1 cellular context compared by ENCODE assay signal in the genomic region with DNA sequence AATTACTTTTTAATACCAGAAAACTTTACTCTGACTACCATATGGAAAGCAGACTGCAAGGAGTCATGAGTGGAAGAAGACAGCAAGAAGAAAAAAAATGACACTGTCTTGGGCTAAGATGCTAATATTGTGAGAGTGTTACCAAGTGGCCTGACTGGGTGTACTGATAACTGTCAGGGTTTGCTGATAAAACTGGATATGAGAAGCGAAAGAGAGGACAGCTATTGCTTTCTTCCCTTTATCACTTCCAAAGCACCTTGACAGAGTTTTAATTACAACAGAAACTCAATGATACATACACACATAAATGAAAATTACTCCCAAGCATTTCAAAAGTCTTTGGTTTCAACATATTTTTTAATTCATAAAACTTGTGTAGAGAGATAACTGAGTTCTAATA.
TF ChIP-seq lines count a peak whose summit lies in the region.

No MANE protein-coding gene starts in this region.

TF ChIP-seq in K562, 482 proteins besides CTCF, POLR2A, EP300 and RAD21 (continued from another document and continues in another):
- TF ChIP-seq ZNF239 (CRISPR knock-in tag; IDR thresholded peaks at IDR 0.05), result no peak
- no peak for TF ChIP-seq ETV5 (CRISPR knock-in tag; IDR thresholded peaks at IDR 0.05; ENCODE audit: low read depth)
- peak; percentile 19; the same call in 1 of the 2 replicates for TF ChIP-seq RNF2 (IDR thresholded peaks at IDR 0.05)
- TF ChIP-seq U2AF2 (optimal IDR thresholded peaks at IDR 0.05; ENCODE audit: low read depth, low read length), result no peak
- no peak for TF ChIP-seq PHF20 (IDR thresholded peaks at IDR 0.05; ENCODE audit: partially characterized antibody)
- peak; percentile 62; the same call in 1 of the 2 replicates for TF ChIP-seq CTBP1 (IDR thresholded peaks at IDR 0.05; ENCODE audit: borderline replicate concordance)
- TF ChIP-seq, protein P1, sequence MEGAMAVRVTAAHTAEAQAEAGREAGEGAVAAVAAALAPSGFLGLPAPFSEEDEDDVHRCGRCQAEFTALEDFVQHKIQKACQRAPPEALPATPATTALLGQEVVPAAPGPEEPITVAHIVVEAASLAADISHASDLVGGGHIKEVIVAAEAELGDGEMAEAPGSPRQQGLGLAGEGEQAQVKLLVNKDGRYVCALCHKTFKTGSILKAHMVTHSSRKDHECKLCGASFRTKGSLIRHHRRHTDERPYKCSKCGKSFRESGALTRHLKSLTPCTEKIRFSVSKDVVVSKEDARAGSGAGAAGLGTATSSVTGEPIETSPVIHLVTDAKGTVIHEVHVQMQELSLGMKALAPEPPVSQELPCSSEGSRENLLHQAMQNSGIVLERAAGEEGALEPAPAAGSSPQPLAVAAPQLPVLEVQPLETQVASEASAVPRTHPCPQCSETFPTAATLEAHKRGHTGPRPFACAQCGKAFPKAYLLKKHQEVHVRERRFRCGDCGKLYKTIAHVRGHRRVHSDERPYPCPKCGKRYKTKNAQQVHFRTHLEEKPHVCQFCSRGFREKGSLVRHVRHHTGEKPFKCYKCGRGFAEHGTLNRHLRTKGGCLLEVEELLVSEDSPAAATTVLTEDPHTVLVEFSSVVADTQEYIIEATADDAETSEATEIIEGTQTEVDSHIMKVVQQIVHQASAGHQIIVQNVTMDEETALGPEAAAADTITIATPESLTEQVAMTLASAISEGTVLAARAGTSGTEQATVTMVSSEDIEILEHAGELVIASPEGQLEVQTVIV (CRISPR knock-in tag; IDR thresholded peaks at IDR 0.05; ENCODE audit: borderline replicate concordance), result no peak
- TF ChIP-seq ZKSCAN3 (CRISPR knock-in tag; IDR thresholded peaks at IDR 0.05), result no peak
- TF ChIP-seq, protein P2, sequence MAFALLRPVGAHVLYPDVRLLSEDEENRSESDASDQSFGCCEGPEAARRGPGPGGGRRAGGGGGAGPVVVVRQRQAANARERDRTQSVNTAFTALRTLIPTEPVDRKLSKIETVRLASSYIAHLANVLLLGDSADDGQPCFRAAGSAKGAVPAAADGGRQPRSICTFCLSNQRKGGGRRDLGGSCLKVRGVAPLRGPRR (CRISPR knock-in tag; IDR thresholded peaks at IDR 0.05), result no peak
- TF ChIP-seq, protein P3, sequence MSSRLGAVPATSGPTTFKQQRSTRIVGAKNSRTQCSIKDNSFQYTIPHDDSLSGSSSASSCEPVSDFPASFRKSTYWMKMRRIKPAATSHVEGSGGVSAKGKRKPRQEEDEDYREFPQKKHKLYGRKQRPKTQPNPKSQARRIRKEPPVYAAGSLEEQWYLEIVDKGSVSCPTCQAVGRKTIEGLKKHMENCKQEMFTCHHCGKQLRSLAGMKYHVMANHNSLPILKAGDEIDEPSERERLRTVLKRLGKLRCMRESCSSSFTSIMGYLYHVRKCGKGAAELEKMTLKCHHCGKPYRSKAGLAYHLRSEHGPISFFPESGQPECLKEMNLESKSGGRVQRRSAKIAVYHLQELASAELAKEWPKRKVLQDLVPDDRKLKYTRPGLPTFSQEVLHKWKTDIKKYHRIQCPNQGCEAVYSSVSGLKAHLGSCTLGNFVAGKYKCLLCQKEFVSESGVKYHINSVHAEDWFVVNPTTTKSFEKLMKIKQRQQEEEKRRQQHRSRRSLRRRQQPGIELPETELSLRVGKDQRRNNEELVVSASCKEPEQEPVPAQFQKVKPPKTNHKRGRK (tag; IDR thresholded peaks at IDR 0.05), result no peak
- TF ChIP-seq STAT5A (IDR thresholded peaks at IDR 0.05; ENCODE audit: borderline replicate concordance, low read length), result peak; percentile 84
- TF ChIP-seq, protein P4, sequence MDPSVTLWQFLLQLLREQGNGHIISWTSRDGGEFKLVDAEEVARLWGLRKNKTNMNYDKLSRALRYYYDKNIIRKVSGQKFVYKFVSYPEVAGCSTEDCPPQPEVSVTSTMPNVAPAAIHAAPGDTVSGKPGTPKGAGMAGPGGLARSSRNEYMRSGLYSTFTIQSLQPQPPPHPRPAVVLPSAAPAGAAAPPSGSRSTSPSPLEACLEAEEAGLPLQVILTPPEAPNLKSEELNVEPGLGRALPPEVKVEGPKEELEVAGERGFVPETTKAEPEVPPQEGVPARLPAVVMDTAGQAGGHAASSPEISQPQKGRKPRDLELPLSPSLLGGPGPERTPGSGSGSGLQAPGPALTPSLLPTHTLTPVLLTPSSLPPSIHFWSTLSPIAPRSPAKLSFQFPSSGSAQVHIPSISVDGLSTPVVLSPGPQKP (CRISPR knock-in tag; IDR thresholded peaks at IDR 0.05), result no peak
- TF ChIP-seq, protein P5, sequence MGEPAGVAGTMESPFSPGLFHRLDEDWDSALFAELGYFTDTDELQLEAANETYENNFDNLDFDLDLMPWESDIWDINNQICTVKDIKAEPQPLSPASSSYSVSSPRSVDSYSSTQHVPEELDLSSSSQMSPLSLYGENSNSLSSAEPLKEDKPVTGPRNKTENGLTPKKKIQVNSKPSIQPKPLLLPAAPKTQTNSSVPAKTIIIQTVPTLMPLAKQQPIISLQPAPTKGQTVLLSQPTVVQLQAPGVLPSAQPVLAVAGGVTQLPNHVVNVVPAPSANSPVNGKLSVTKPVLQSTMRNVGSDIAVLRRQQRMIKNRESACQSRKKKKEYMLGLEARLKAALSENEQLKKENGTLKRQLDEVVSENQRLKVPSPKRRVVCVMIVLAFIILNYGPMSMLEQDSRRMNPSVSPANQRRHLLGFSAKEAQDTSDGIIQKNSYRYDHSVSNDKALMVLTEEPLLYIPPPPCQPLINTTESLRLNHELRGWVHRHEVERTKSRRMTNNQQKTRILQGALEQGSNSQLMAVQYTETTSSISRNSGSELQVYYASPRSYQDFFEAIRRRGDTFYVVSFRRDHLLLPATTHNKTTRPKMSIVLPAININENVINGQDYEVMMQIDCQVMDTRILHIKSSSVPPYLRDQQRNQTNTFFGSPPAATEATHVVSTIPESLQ (CRISPR knock-in tag; IDR thresholded peaks at IDR 0.05), result no peak
- TF ChIP-seq, protein P6, sequence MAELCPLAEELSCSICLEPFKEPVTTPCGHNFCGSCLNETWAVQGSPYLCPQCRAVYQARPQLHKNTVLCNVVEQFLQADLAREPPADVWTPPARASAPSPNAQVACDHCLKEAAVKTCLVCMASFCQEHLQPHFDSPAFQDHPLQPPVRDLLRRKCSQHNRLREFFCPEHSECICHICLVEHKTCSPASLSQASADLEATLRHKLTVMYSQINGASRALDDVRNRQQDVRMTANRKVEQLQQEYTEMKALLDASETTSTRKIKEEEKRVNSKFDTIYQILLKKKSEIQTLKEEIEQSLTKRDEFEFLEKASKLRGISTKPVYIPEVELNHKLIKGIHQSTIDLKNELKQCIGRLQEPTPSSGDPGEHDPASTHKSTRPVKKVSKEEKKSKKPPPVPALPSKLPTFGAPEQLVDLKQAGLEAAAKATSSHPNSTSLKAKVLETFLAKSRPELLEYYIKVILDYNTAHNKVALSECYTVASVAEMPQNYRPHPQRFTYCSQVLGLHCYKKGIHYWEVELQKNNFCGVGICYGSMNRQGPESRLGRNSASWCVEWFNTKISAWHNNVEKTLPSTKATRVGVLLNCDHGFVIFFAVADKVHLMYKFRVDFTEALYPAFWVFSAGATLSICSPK (IDR thresholded peaks at IDR 0.05; ENCODE audit: borderline replicate concordance), result no peak
- no peak for TF ChIP-seq CCAR2 (IDR thresholded peaks at IDR 0.05; ENCODE audit: low read depth, low read length)
- no peak for TF ChIP-seq HMG20B (CRISPR knock-in tag; IDR thresholded peaks at IDR 0.05)
- no peak for TF ChIP-seq RB1 (IDR thresholded peaks at IDR 0.05; ENCODE audit: low read depth)
- TF ChIP-seq GATAD2A (IDR thresholded peaks at IDR 0.05), result no peak; the same call in 1 of the 2 replicates
- TF ChIP-seq, protein P7, sequence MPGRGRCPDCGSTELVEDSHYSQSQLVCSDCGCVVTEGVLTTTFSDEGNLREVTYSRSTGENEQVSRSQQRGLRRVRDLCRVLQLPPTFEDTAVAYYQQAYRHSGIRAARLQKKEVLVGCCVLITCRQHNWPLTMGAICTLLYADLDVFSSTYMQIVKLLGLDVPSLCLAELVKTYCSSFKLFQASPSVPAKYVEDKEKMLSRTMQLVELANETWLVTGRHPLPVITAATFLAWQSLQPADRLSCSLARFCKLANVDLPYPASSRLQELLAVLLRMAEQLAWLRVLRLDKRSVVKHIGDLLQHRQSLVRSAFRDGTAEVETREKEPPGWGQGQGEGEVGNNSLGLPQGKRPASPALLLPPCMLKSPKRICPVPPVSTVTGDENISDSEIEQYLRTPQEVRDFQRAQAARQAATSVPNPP (IDR thresholded peaks at IDR 0.05; ENCODE audit: borderline replicate concordance, insufficient read depth, insufficient read length), result no peak
- no peak for TF ChIP-seq STAG1 (CRISPR knock-in tag; IDR thresholded peaks at IDR 0.05; ENCODE audit: borderline replicate concordance)
- TF ChIP-seq TOE1 (IDR thresholded peaks at IDR 0.05; ENCODE audit: borderline replicate concordance), result no peak
- TF ChIP-seq TOE1 (CRISPR knock-in tag; IDR thresholded peaks at IDR 0.05; ENCODE audit: borderline replicate concordance, low read depth), result no peak
- TF ChIP-seq, protein P8, sequence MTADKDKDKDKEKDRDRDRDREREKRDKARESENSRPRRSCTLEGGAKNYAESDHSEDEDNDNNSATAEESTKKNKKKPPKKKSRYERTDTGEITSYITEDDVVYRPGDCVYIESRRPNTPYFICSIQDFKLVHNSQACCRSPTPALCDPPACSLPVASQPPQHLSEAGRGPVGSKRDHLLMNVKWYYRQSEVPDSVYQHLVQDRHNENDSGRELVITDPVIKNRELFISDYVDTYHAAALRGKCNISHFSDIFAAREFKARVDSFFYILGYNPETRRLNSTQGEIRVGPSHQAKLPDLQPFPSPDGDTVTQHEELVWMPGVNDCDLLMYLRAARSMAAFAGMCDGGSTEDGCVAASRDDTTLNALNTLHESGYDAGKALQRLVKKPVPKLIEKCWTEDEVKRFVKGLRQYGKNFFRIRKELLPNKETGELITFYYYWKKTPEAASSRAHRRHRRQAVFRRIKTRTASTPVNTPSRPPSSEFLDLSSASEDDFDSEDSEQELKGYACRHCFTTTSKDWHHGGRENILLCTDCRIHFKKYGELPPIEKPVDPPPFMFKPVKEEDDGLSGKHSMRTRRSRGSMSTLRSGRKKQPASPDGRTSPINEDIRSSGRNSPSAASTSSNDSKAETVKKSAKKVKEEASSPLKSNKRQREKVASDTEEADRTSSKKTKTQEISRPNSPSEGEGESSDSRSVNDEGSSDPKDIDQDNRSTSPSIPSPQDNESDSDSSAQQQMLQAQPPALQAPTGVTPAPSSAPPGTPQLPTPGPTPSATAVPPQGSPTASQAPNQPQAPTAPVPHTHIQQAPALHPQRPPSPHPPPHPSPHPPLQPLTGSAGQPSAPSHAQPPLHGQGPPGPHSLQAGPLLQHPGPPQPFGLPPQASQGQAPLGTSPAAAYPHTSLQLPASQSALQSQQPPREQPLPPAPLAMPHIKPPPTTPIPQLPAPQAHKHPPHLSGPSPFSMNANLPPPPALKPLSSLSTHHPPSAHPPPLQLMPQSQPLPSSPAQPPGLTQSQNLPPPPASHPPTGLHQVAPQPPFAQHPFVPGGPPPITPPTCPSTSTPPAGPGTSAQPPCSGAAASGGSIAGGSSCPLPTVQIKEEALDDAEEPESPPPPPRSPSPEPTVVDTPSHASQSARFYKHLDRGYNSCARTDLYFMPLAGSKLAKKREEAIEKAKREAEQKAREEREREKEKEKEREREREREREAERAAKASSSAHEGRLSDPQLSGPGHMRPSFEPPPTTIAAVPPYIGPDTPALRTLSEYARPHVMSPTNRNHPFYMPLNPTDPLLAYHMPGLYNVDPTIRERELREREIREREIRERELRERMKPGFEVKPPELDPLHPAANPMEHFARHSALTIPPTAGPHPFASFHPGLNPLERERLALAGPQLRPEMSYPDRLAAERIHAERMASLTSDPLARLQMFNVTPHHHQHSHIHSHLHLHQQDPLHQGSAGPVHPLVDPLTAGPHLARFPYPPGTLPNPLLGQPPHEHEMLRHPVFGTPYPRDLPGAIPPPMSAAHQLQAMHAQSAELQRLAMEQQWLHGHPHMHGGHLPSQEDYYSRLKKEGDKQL (CRISPR knock-in tag; IDR thresholded peaks at IDR 0.05; ENCODE audit: borderline replicate concordance), result no peak
- no peak for TF ChIP-seq HIVEP1 (CRISPR knock-in tag; IDR thresholded peaks at IDR 0.05)
- TF ChIP-seq POLR2B (IDR thresholded peaks at IDR 0.05; ENCODE audit: low read depth, partially characterized antibody), result no peak
- TF ChIP-seq ZNF24 (IDR thresholded peaks at IDR 0.05), result no peak
- TF ChIP-seq ARNT (IDR thresholded peaks at IDR 0.05), result peak in 1 of 2 experiments; percentile 62; a peak in 1 of 4 replicates
- TF ChIP-seq, protein P9, sequence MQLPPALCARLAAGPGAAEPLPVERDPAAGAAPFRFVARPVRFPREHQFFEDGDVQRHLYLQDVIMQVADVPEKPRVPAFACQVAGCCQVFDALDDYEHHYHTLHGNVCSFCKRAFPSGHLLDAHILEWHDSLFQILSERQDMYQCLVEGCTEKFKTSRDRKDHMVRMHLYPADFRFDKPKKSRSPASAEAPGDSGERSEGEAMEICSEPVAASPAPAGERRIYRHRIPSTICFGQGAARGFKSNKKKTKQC (CRISPR knock-in tag; IDR thresholded peaks at IDR 0.05), result no peak
- TF ChIP-seq PML (IDR thresholded peaks at IDR 0.05; ENCODE audit: low read length), result peak; percentile 91
- no peak for TF ChIP-seq E2F3 (CRISPR knock-in tag; IDR thresholded peaks at IDR 0.05)
- TF ChIP-seq, protein P10, sequence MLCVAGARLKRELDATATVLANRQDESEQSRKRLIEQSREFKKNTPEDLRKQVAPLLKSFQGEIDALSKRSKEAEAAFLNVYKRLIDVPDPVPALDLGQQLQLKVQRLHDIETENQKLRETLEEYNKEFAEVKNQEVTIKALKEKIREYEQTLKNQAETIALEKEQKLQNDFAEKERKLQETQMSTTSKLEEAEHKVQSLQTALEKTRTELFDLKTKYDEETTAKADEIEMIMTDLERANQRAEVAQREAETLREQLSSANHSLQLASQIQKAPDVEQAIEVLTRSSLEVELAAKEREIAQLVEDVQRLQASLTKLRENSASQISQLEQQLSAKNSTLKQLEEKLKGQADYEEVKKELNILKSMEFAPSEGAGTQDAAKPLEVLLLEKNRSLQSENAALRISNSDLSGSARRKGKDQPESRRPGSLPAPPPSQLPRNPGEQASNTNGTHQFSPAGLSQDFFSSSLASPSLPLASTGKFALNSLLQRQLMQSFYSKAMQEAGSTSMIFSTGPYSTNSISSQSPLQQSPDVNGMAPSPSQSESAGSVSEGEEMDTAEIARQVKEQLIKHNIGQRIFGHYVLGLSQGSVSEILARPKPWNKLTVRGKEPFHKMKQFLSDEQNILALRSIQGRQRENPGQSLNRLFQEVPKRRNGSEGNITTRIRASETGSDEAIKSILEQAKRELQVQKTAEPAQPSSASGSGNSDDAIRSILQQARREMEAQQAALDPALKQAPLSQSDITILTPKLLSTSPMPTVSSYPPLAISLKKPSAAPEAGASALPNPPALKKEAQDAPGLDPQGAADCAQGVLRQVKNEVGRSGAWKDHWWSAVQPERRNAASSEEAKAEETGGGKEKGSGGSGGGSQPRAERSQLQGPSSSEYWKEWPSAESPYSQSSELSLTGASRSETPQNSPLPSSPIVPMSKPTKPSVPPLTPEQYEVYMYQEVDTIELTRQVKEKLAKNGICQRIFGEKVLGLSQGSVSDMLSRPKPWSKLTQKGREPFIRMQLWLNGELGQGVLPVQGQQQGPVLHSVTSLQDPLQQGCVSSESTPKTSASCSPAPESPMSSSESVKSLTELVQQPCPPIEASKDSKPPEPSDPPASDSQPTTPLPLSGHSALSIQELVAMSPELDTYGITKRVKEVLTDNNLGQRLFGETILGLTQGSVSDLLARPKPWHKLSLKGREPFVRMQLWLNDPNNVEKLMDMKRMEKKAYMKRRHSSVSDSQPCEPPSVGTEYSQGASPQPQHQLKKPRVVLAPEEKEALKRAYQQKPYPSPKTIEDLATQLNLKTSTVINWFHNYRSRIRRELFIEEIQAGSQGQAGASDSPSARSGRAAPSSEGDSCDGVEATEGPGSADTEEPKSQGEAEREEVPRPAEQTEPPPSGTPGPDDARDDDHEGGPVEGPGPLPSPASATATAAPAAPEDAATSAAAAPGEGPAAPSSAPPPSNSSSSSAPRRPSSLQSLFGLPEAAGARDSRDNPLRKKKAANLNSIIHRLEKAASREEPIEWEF (CRISPR knock-in tag; IDR thresholded peaks at IDR 0.05), result no peak
- peak; percentile 72 to 83 for TF ChIP-seq TRIM24 (IDR thresholded peaks at IDR 0.05)
- no peak for TF ChIP-seq ZNF282 (CRISPR knock-in tag; IDR thresholded peaks at IDR 0.05)
- no peak for TF ChIP-seq ZNF253 (CRISPR knock-in tag; conservative IDR thresholded peaks at IDR 0.05)
